In genomic region chr10:73647211-73647874, GRCh38 we compare ENCODE assay signal across 8 cellular contexts. TPM values are rescaled to one million over a fixed set of nuclear protein-coding genes. Genes with fewer than 3 reads are reported as not detected.
DNase-seq lines count a peak whose midpoint lies in the region; ATAC-seq and TF ChIP-seq lines count a peak whose summit lies in the region.

No MANE protein-coding gene starts in this region.

- H3K4me3 Mint-ChIP-seq in activated T-helper 2 cell treated with anti-CD3 and anti-CD28 coated beads, Interferon-gamma antibody, Interleukin-2, Interleukin-4, amounts not matched to agents 10 μg/mL and 5 μg/mL and 100 μg/mL, durations not matched to agents 14 hours and 24 hours and 36 hours (ENCODE audit: low read depth) = peak overlapping the region; percentile 56

- H3K9ac ChIP-seq in HUES6 (ENCODE audit: low read length) = peak overlapping the region; percentile 63

- intact Hi-C loops in activated T-helper 2 cell treated with anti-CD3 and anti-CD28 coated beads, Interferon-gamma antibody, Interleukin-2, Interleukin-4, amounts not matched to agents 10 μg/mL and 5 μg/mL and 100 μg/mL, durations not matched to agents 14 hours and 24 hours and 36 hours (cut with micrococcal nuclease) = loop anchor here (10.0 kb wide), 1 partner anchor 293 kb away; the partner anchor contains the start of gene CFAP70

- peak; percentile 40 for DNase-seq in AG08396 (ENCODE audit: low spot score)
- no peak for DNase-seq in activated T-helper 2 cell treated with anti-CD3 and anti-CD28 coated beads, Interferon-gamma antibody, Interleukin-2, Interleukin-4, amounts not matched to agents 10 μg/mL and 5 μg/mL and 100 μg/mL, durations not matched to agents 14 hours and 24 hours and 36 hours (ENCODE audit: low spot score)
- DNase-seq in cerebellar nuclear complex (lab: John Stamatoyannopoulos, UW) = no peak
- DNase-seq in MG63 = no peak

- H3K4me3 ChIP-seq in HUES6 (ENCODE audit: low read depth, low read length) (peak overlapping the region; percentile 75), gastroesophageal sphincter (peak overlapping the region; percentile 79 to 83), neuron (ENCODE audit: low read length) (peak overlapping the region; percentile 55), MG63 (no peak overlapping the region)

- peaks cover 22% of the 10 kb centered on the region for H3K4me1 Mint-ChIP-seq in activated T-helper 2 cell treated with anti-CD3 and anti-CD28 coated beads, Interferon-gamma antibody, Interleukin-2, Interleukin-4, amounts not matched to agents 10 μg/mL and 5 μg/mL and 100 μg/mL, durations not matched to agents 14 hours and 24 hours and 36 hours (ENCODE audit: low read depth)

- H2AFZ ChIP-seq in neuron (ENCODE audit: low read depth, low read length) = peak overlapping the region; percentile 71

- peaks cover 6% of the 10 kb centered on the region for H3K27me3 Mint-ChIP-seq in activated T-helper 2 cell treated with anti-CD3 and anti-CD28 coated beads, Interferon-gamma antibody, Interleukin-2, Interleukin-4, amounts not matched to agents 10 μg/mL and 5 μg/mL and 100 μg/mL, durations not matched to agents 14 hours and 24 hours and 36 hours (ENCODE audit: low read depth)

- H3K36me3 ChIP-seq in HUES6 (ENCODE audit: control insufficient read depth, insufficient read depth, low read length) (no peaks in the 10 kb centered on the region), gastroesophageal sphincter (no peaks in the 10 kb centered on the region), neuron (ENCODE audit: insufficient read depth, low read length) (no peaks in the 10 kb centered on the region), MG63 (no peaks in the 10 kb centered on the region)

- TF ChIP-seq CTCF in gastroesophageal sphincter (IDR thresholded peaks at IDR 0.05) = peak in 1 of 4 experiments; percentile 20

- no CpG with 5 or more reads among the region's 32 CpGs for WGBS in gastroesophageal sphincter (ENCODE audit: low coverage in 1 of 2), 2 donors

- no peaks in the 10 kb centered on the region for H3K9me3 Mint-ChIP-seq in activated T-helper 2 cell treated with anti-CD3 and anti-CD28 coated beads, Interferon-gamma antibody, Interleukin-2, Interleukin-4, amounts not matched to agents 10 μg/mL and 5 μg/mL and 100 μg/mL, durations not matched to agents 14 hours and 24 hours and 36 hours

- no peak overlapping the region for H3K27ac Mint-ChIP-seq in activated T-helper 2 cell treated with anti-CD3 and anti-CD28 coated beads, Interferon-gamma antibody, Interleukin-2, Interleukin-4, amounts not matched to agents 10 μg/mL and 5 μg/mL and 100 μg/mL, durations not matched to agents 14 hours and 24 hours and 36 hours

- H3K27ac ChIP-seq in HUES6 (ENCODE audit: low read depth, low read length) = peak overlapping the region; percentile 51; the same call in 1 of the 2 replicates
- peak overlapping the region in 3 of 4 donors; percentile 64 to 79 (median 69) for H3K27ac ChIP-seq in gastroesophageal sphincter

- H3K27me3 ChIP-seq in HUES6 (ENCODE audit: control insufficient read depth, insufficient read depth, low read length) (no peaks in the 10 kb centered on the region), gastroesophageal sphincter (no peaks in the 10 kb centered on the region), neuron (ENCODE audit: insufficient read depth, low read length) (no peaks in the 10 kb centered on the region), MG63 (no peaks in the 10 kb centered on the region)

- peaks cover 28% of the 10 kb centered on the region for H3K4me1 ChIP-seq in HUES6 (ENCODE audit: control insufficient read depth, insufficient read depth, low read length)
- H3K4me1 ChIP-seq in gastroesophageal sphincter = peaks cover 0 to 44% (median 12%) of the 10 kb centered on the region in 3 donors
- peaks cover 3% of the 10 kb centered on the region for H3K4me1 ChIP-seq in neuron (ENCODE audit: insufficient read depth, low read length)

- ATAC-seq in gastroesophageal sphincter = peak; percentile 65
- ATAC-seq in GM21786 (IDR thresholded peaks at IDR 0.05; ENCODE audit: unreplicated experiment) = no peak

- H3K9me3 ChIP-seq in HUES6 (ENCODE audit: control insufficient read depth, insufficient read depth, low read depth, low read length) = no peaks in the 10 kb centered on the region
- no peaks in the 10 kb centered on the region for H3K9me3 ChIP-seq in gastroesophageal sphincter
- no peaks in the 10 kb centered on the region for H3K9me3 ChIP-seq in neuron (ENCODE audit: low read length)
- H3K9me3 ChIP-seq in MG63 = no peaks in the 10 kb centered on the region

- TF ChIP-seq POLR2A in gastroesophageal sphincter (IDR thresholded peaks at IDR 0.05) = no peak

- H3K36me3 Mint-ChIP-seq in activated T-helper 2 cell treated with anti-CD3 and anti-CD28 coated beads, Interferon-gamma antibody, Interleukin-2, Interleukin-4, amounts not matched to agents 10 μg/mL and 5 μg/mL and 100 μg/mL, durations not matched to agents 14 hours and 24 hours and 36 hours (ENCODE audit: low read depth) = no peaks in the 10 kb centered on the region

- TF ChIP-seq EP300 in gastroesophageal sphincter (IDR thresholded peaks at IDR 0.05) = no peak

RNA-seq across cellular contexts. Expression of gene MYOZ1, which starts 6.1 kb away (rescaled TPM):
- total RNA-seq in activated T-helper 2 cell treated with anti-CD3 and anti-CD28 coated beads, Interferon-gamma antibody, Interleukin-2, Interleukin-4, amounts not matched to agents 10 μg/mL and 5 μg/mL and 100 μg/mL, durations not matched to agents 14 hours and 24 hours and 36 hours = not detected in 2 replicates
- not detected for total RNA-seq in gastroesophageal sphincter
- not detected in 2 replicates for total RNA-seq in MG63 (2014; rRNA removed; shearing (Covaris generic); ENCODE audit: low replicate concordance)

RNA-seq across cellular contexts. Expression of gene SYNPO2L, which starts 8.5 kb away (rescaled TPM):
- total RNA-seq in activated T-helper 2 cell treated with anti-CD3 and anti-CD28 coated beads, Interferon-gamma antibody, Interleukin-2, Interleukin-4, amounts not matched to agents 10 μg/mL and 5 μg/mL and 100 μg/mL, durations not matched to agents 14 hours and 24 hours and 36 hours = 0.05 TPM in 1 of 2 replicates, not detected in the other
- total RNA-seq in gastroesophageal sphincter = under 1 TPM in 2 of 4 donors, not detected in 2; 0.15 to 0.16 TPM
- total RNA-seq in MG63 (2014; rRNA removed; shearing (Covaris generic); ENCODE audit: low replicate concordance) = not detected in 2 replicates

RNA-seq across cellular contexts. Expression of gene AGAP5, which starts 50.6 kb away (rescaled TPM):
- total RNA-seq in activated T-helper 2 cell treated with anti-CD3 and anti-CD28 coated beads, Interferon-gamma antibody, Interleukin-2, Interleukin-4, amounts not matched to agents 10 μg/mL and 5 μg/mL and 100 μg/mL, durations not matched to agents 14 hours and 24 hours and 36 hours = 18.2 and 18.8 TPM in 2 replicates
- total RNA-seq in gastroesophageal sphincter = 1 to 10 TPM in 3 of 4 donors, under 1 TPM in 1; 0.72 to 7.8 (median 4.2) TPM
- total RNA-seq in MG63 (2014; rRNA removed; shearing (Covaris generic); ENCODE audit: low replicate concordance) = 1.1 and 3.1 TPM in 2 replicates

RNA-seq across cellular contexts. Expression of gene USP54, which starts 56.2 kb away (rescaled TPM):
- 5.4 and 5.7 TPM in 2 replicates for total RNA-seq in activated T-helper 2 cell treated with anti-CD3 and anti-CD28 coated beads, Interferon-gamma antibody, Interleukin-2, Interleukin-4, amounts not matched to agents 10 μg/mL and 5 μg/mL and 100 μg/mL, durations not matched to agents 14 hours and 24 hours and 36 hours
- 100 to 1,000 TPM in 1 of 4 donors, 10 to 100 TPM in 3; 27.1 to 106 (median 53.8) TPM for total RNA-seq in gastroesophageal sphincter
- 5.3 and 10.2 TPM in 2 replicates for total RNA-seq in MG63 (2014; rRNA removed; shearing (Covaris generic); ENCODE audit: low replicate concordance)
